In the genomic region with DNA sequence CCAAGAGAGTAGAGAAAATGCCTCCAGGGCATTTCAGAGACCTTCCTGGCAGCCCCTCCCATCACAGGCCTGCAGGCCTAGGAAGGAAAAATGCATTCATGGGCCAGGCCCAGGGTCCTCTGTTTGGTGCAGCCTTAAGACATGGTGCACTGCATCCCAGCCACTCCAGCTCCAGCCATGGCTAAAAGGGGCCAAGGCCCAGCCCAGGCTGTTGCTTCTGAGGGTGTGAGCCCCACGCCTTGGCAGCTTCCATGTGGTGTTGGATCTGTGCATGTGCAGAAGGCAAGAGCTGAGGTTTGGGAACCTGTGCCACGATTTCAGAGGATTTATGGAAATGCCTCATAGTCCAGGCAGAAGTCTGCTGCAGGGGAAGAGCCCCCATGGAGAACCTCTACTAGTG, we compare ENCODE assay signal across 37 cellular contexts.
"Had no signal": no experiment of that assay in that cellular context is flagged by ENCODE, and none has a peak within 500 bp of the region (broad histone marks: within the 10 kb centered on the region; RNA-seq: fewer than 3 reads in every experiment).

No MANE protein-coding gene starts in this region.

- ATAC-seq: activated CD8-positive, alpha-beta T cell treated with anti-CD3 and anti-CD28 coated beads for 36 hours; activated naive CD4-positive, alpha-beta T cell treated with anti-CD3 and anti-CD28 coated beads, Interleukin-2, amount 50 U/mL, for 72 hours; activated T-cell treated with anti-CD3 and anti-CD28 coated beads, Interleukin-2, amount 50 U/mL, for 4 hours; activated T-cell treated with anti-CD3 and anti-CD28 coated beads, Interleukin-2, amount 50 U/mL, for 72 hours; activated T-helper 17 cell treated with anti-CD3 and anti-CD28 coated beads, Interleukin-2, amount 50 U/mL, for 72 hours; body of pancreas had no signal

- H3K36me3 Mint-ChIP-seq: activated CD4-positive, alpha-beta memory T cell treated with anti-CD3 and anti-CD28 coated beads for 36 hours; activated naive CD8-positive, alpha-beta T cell treated with anti-CD3 and anti-CD28 coated beads for 36 hours had no signal

- H3K27me3 ChIP-seq: adrenal gland, body of pancreas, brain microvascular endothelial cell, breast epithelium had no signal

- DNase-seq: activated B cell treated with CpG ODN at 0.5 μM for 24 hours; activated CD4-positive, alpha-beta memory T cell treated with anti-CD3 and anti-CD28 coated beads for 36 hours; activated CD4-positive, alpha-beta T cell treated with anti-CD3 and anti-CD28 coated beads for 4 hours; activated CD4-positive, alpha-beta T cell treated with anti-CD3 and anti-CD28 coated beads, Interleukin-2, amount 10 ng/mL, durations not matched to agents 24 days and 14 days; activated CD4-positive, alpha-beta T cell treated with anti-CD3 and anti-CD28 coated beads, Interleukin-2, amount 50 U/mL, for 1 hour; activated CD4-positive, alpha-beta T cell treated with anti-CD3 and anti-CD28 coated beads, Interleukin-2, amount 50 U/mL, for 4 hours; activated CD4-positive, CD25-positive, alpha-beta regulatory T cell treated with anti-CD3 and anti-CD28 coated beads, Interleukin-2, amount 50 U/mL, for 72 hours; activated CD8-positive, alpha-beta memory T cell treated with anti-CD3 and anti-CD28 coated beads, Interleukin-2, amount 50 U/mL, for 4 hours; activated CD8-positive, alpha-beta T cell treated with anti-CD3 and anti-CD28 coated beads for 36 hours; activated effector memory CD4-positive, alpha-beta T cell treated with anti-CD3 and anti-CD28 coated beads, Interleukin-2, amount 50 U/mL, for 16 hours; activated gamma-delta T cell treated with Interleukin-2 at 50 U/mL for 16 hours; activated naive CD4-positive, alpha-beta T cell; activated naive CD4-positive, alpha-beta T cell treated with anti-CD3 and anti-CD28 coated beads for 36 hours; activated naive CD4-positive, alpha-beta T cell treated with anti-CD3 and anti-CD28 coated beads, Interleukin-2, amount 50 U/mL, for 16 hours; activated naive CD8-positive, alpha-beta T cell treated with anti-CD3 and anti-CD28 coated beads for 36 hours; activated T-cell treated with anti-CD3 and anti-CD28 coated beads for 4 hours; activated T-cell treated with anti-CD3 and anti-CD28 coated beads, Interleukin-2, amount 50 U/mL, for 1 hour; activated T-cell treated with anti-CD3 and anti-CD28 coated beads, Interleukin-2, amount 50 U/mL, for 4 hours; activated T-cell treated with anti-CD3 and anti-CD28 coated beads, Interleukin-2, amount 50 U/mL, for 72 hours; adrenal gland; amniotic stem cell; aorta; body of pancreas; brain microvascular endothelial cell; central memory CD4-positive, alpha-beta T cell; T-helper 1 cell; T-helper 2 cell; T-helper 9 cell had no signal

- FAIRE-seq: astrocyte, TTC549 had no signal

- H3K4me3 Mint-ChIP-seq: activated B cell treated with CpG ODN at 0.5 μM for 24 hours; activated CD4-positive, alpha-beta memory T cell treated with anti-CD3 and anti-CD28 coated beads for 36 hours; activated CD4-positive, alpha-beta T cell treated with anti-CD3 and anti-CD28 coated beads, Interleukin-2, amount 10 ng/mL, durations not matched to agents 24 days and 14 days; activated CD8-positive, alpha-beta T cell treated with anti-CD3 and anti-CD28 coated beads for 36 hours; activated naive CD4-positive, alpha-beta T cell treated with anti-CD3 and anti-CD28 coated beads for 36 hours; activated naive CD8-positive, alpha-beta T cell treated with anti-CD3 and anti-CD28 coated beads for 36 hours; activated T-cell treated with anti-CD3 and anti-CD28 coated beads, Interleukin-2, amount 50 U/mL, for 4 hours; activated T-cell treated with anti-CD3 and anti-CD28 coated beads, Interleukin-2, amount 50 U/mL, for 72 hours; activated T-helper 1 cell treated with anti-CD3 and anti-CD28 coated beads, Interleukin-12 subunit alpha, Interleukin-12 subunit beta, Interleukin-2, Interleukin-4 antibody, amounts not matched to agents 30 ng/mL and 10 ng/mL and 1 ng/mL, durations not matched to agents 14 hours and 24 hours and 36 hours; activated T-helper 17 cell treated with anti-CD3 and anti-CD28 coated beads, Interleukin-2, amount 50 U/mL, for 72 hours; T-helper 1 cell treated with Interleukin-12 subunit alpha and Interleukin-12 subunit beta and Interleukin-4 antibody, amounts not matched to agents 30 μg/mL and 1 μg/mL, for 36 hours; T-helper 2 cell treated with Interferon-gamma antibody and Interleukin-4, amounts not matched to agents 5 μg/mL and 100 μg/mL, for 36 hours had no signal

- H3K27me3 Mint-ChIP-seq: activated B cell treated with CpG ODN at 0.5 μM for 24 hours; activated CD4-positive, alpha-beta memory T cell treated with anti-CD3 and anti-CD28 coated beads for 36 hours; activated CD4-positive, alpha-beta T cell treated with anti-CD3 and anti-CD28 coated beads, Interleukin-2, amount 10 ng/mL, durations not matched to agents 24 days and 14 days; activated CD8-positive, alpha-beta T cell treated with anti-CD3 and anti-CD28 coated beads for 36 hours; activated naive CD8-positive, alpha-beta T cell treated with anti-CD3 and anti-CD28 coated beads for 36 hours; activated T-helper 17 cell treated with anti-CD3 and anti-CD28 coated beads, Interleukin-2, amount 50 U/mL, for 72 hours had no signal

- H3K27ac ChIP-seq: adrenal gland, body of pancreas, brain microvascular endothelial cell, breast epithelium, VCaP had no signal

- H3K36me3 ChIP-seq: brain microvascular endothelial cell, breast epithelium had no signal

- H3K9me3 ChIP-seq: adrenal gland, body of pancreas had no signal

- H3K27ac Mint-ChIP-seq: activated B cell treated with CpG ODN at 0.5 μM for 24 hours; activated CD4-positive, alpha-beta memory T cell treated with anti-CD3 and anti-CD28 coated beads for 36 hours; activated CD4-positive, alpha-beta T cell treated with anti-CD3 and anti-CD28 coated beads, Interleukin-2, amount 10 ng/mL, durations not matched to agents 24 days and 14 days; activated CD8-positive, alpha-beta T cell treated with anti-CD3 and anti-CD28 coated beads for 36 hours; activated naive CD4-positive, alpha-beta T cell treated with anti-CD3 and anti-CD28 coated beads for 36 hours; activated naive CD4-positive, alpha-beta T cell treated with anti-CD3 and anti-CD28 coated beads, Interleukin-2, amount 50 U/mL, for 72 hours; activated naive CD8-positive, alpha-beta T cell treated with anti-CD3 and anti-CD28 coated beads for 36 hours; activated T-cell treated with anti-CD3 and anti-CD28 coated beads, Interleukin-2, amount 50 U/mL, for 72 hours; activated T-helper 1 cell treated with anti-CD3 and anti-CD28 coated beads, Interleukin-12 subunit alpha, Interleukin-12 subunit beta, Interleukin-2, Interleukin-4 antibody, amounts not matched to agents 30 ng/mL and 10 ng/mL and 1 ng/mL, durations not matched to agents 14 hours and 24 hours and 36 hours; activated T-helper 17 cell treated with anti-CD3 and anti-CD28 coated beads, Interleukin-2, amount 50 U/mL, for 72 hours; T-helper 1 cell treated with Interleukin-12 subunit alpha and Interleukin-12 subunit beta and Interleukin-4 antibody, amounts not matched to agents 30 μg/mL and 1 μg/mL, for 36 hours; T-helper 2 cell treated with Interferon-gamma antibody and Interleukin-4, amounts not matched to agents 5 μg/mL and 100 μg/mL, for 36 hours had no signal

- H3K4me3 ChIP-seq: adrenal gland, body of pancreas, breast epithelium had no signal

- H3K4me1 ChIP-seq: adrenal gland, body of pancreas, breast epithelium had no signal

- H3K4me1 Mint-ChIP-seq: activated B cell treated with CpG ODN at 0.5 μM for 24 hours; activated CD4-positive, alpha-beta T cell treated with anti-CD3 and anti-CD28 coated beads, Interleukin-2, amount 10 ng/mL, durations not matched to agents 24 days and 14 days; activated naive CD8-positive, alpha-beta T cell treated with anti-CD3 and anti-CD28 coated beads for 36 hours; activated T-helper 17 cell treated with anti-CD3 and anti-CD28 coated beads, Interleukin-2, amount 50 U/mL, for 72 hours had no signal
